Comparison of ENCODE assay signal across 8 cellular contexts in genomic region chr3:153221748-153222162, GRCh38. TPM values are rescaled to one million over a fixed set of nuclear protein-coding genes. Genes with fewer than 3 reads are reported as not detected.
DNase-seq lines count a peak whose midpoint lies in the region; ATAC-seq and TF ChIP-seq lines count a peak whose summit lies in the region.

No MANE protein-coding gene starts in this region.

- H3K4ac ChIP-seq in mesendoderm (ENCODE audit: low read depth, low read length) = no peak overlapping the region

- no peak overlapping the region for H3K4me2 ChIP-seq in mesendoderm (ENCODE audit: low read length)

- no peaks in the 10 kb centered on the region for H3K36me3 ChIP-seq in mesendoderm (ENCODE audit: control insufficient read depth, insufficient read depth, low read length)

- H2BK15ac ChIP-seq in mesendoderm (replicated peaks; ENCODE audit: low read depth) = no peak overlapping the region

- no peak overlapping the region for H2BK5ac ChIP-seq in mesendoderm (ENCODE audit: low read length)

- H3K27me3 ChIP-seq in mesendoderm (ENCODE audit: insufficient read depth, low read length, poor library complexity) = no peaks in the 10 kb centered on the region

- DNase-seq in Ammon's horn (ENCODE audit: low spot score) = peak; percentile 83
- DNase-seq in HT1080 (ENCODE audit: low read depth) = peak; percentile 100
- peak; percentile 63 for DNase-seq in activated CD4-positive, alpha-beta T cell treated with anti-CD3 and anti-CD28 coated beads for 1 hour
- peak; percentile 75 for DNase-seq in coronary artery (ENCODE audit: low spot score)
- peak; percentile 78 for DNase-seq in mesendoderm
- DNase-seq in stimulated activated CD8-positive, alpha-beta memory T cell treated with anti-CD3 and anti-CD28 coated beads, Interleukin-4, amount 100 ng/mL, for 24 hours (ENCODE audit: low read depth) = peak; percentile 31
- no peak for DNase-seq in G401 (ENCODE audit: low spot score)

- WGBS in mesendoderm (ENCODE audit: extremely low coverage, insufficient coverage, low lambda C conversion rate) = no CpG with 5 or more reads among the region's 9 CpGs

- H2BK120ac ChIP-seq in mesendoderm (ENCODE audit: low read depth, low read length) = no peak overlapping the region

- no peaks in the 10 kb centered on the region for H3K79me2 ChIP-seq in mesendoderm (ENCODE audit: control insufficient read depth, insufficient read depth, low read length)

- no peak overlapping the region for H3K9ac ChIP-seq in mesendoderm (ENCODE audit: low read length)

- ATAC-seq in GM21367 (IDR thresholded peaks at IDR 0.05; ENCODE audit: unreplicated experiment) = peak; percentile 80

- no peak overlapping the region for H4K8ac ChIP-seq in mesendoderm (ENCODE audit: low read depth, low read length)

- H3K79me1 ChIP-seq in mesendoderm (ENCODE audit: low read length) = no peaks in the 10 kb centered on the region

- no peak overlapping the region for H3K18ac ChIP-seq in mesendoderm (ENCODE audit: low read length)

- peaks cover 2% of the 10 kb centered on the region for H3K4me1 ChIP-seq in mesendoderm (ENCODE audit: control insufficient read depth, low read depth, low read length)

- TF ChIP-seq CTCF in coronary artery (IDR thresholded peaks at IDR 0.05) = no peak

- H2AK5ac ChIP-seq in mesendoderm (ENCODE audit: low read length) = peak overlapping the region; percentile 4

- H3K4me3 ChIP-seq in coronary artery (no peak overlapping the region), mesendoderm (ENCODE audit: low read length) (no peak overlapping the region)

- in situ Hi-C loops in G401 (cut with HindIII; ENCODE audit: low sequenced_read_pairs) = no loop called here

- H3K56ac ChIP-seq in mesendoderm (ENCODE audit: low read length) = peak overlapping the region; percentile 67

- H3K27ac ChIP-seq in coronary artery (peak overlapping the region in 1 of 2 donors; percentile 53), mesendoderm (ENCODE audit: low read depth, low read length) (no peak overlapping the region)

- H3K23ac ChIP-seq in mesendoderm (ENCODE audit: low read length) = no peak overlapping the region

- no peak overlapping the region for H4K5ac ChIP-seq in mesendoderm (ENCODE audit: low read length)

RNA-seq across cellular contexts. Expression of gene RAP2B, which starts 59.7 kb away (rescaled TPM):
- total RNA-seq in HT1080 (2014; rRNA removed; shearing (Covaris generic)) = 50.6 and 58.2 TPM in 2 replicates
- polyA plus RNA-seq in HT1080 (2015; cell fraction: cytosol; rRNA removed) = 33.2 and 33.3 TPM in 2 replicates
- 21.5 and 21.8 TPM in 2 replicates for polyA plus RNA-seq in HT1080 (2015; cell fraction: nucleus; rRNA removed)
- polyA plus RNA-seq in mesendoderm (2013, experiment 1 of 2) = 19.7 TPM
- polyA plus RNA-seq in mesendoderm (2013, experiment 2 of 2) = 19.7 TPM
- 5.6 and 6.6 TPM in 2 replicates for total RNA-seq in G401 (2014; rRNA removed; shearing (Covaris generic))
